In genomic region chr5:172768573-172769323, GRCh38 we compare ENCODE assay signal across 8 cellular contexts. TPM values are rescaled to one million over a fixed set of nuclear protein-coding genes. Genes with fewer than 3 reads are reported as not detected.
DNase-seq lines count a peak whose midpoint lies in the region; ATAC-seq and TF ChIP-seq lines count a peak whose summit lies in the region.

No MANE protein-coding gene starts in this region.

- in situ Hi-C loops in mammary epithelial cell (cut with MboI; ENCODE audit: low sequenced_read_pairs in 2 of 2): no loop called here

- H3K9me3 ChIP-seq in mammary epithelial cell (replicated peaks; ENCODE audit: insufficient read depth, low read length) (no peaks in the 10 kb centered on the region), tibial artery (no peaks in the 10 kb centered on the region)

- no peaks in the 10 kb centered on the region for H4K20me1 ChIP-seq in mammary epithelial cell (ENCODE audit: insufficient read depth, low read length)

- H3K4me3 ChIP-seq in mammary epithelial cell (replicated peaks in 1 of 3; ENCODE audit: insufficient read depth in 1 of 3, low read depth in 2 of 3, low read length in 3 of 3) (peak overlapping the region; percentile 70 to 92 (median 73)), lower leg skin (ENCODE audit: low read depth, poor library complexity, severe bottlenecking) (peak overlapping the region; percentile 75), tibial artery (peak overlapping the region; percentile 78 to 80)

- peaks cover 32% of the 10 kb centered on the region for H3K79me2 ChIP-seq in mammary epithelial cell (ENCODE audit: insufficient read depth, low read length)

- TF ChIP-seq CTCF in mammary epithelial cell (conservative IDR thresholded peaks at IDR 0.05 in 1 of 2, IDR thresholded peaks at IDR 0.05 in 1 of 2; ENCODE audit: extremely low read depth in 1 of 2, insufficient read depth in 1 of 2, low read depth in 1 of 2, low read length in 2 of 2) (no peak), lower leg skin (IDR thresholded peaks at IDR 0.05) (no peak), tibial artery (IDR thresholded peaks at IDR 0.05) (no peak)

- H3K36me3 ChIP-seq in mammary epithelial cell (ENCODE audit: insufficient read depth, low read length): no peaks in the 10 kb centered on the region
- H3K36me3 ChIP-seq in tibial artery: peaks cover 33 to 38% (median 35%) of the 10 kb centered on the region in 3 donors

- no TSS peak for BruUV-seq in mammary epithelial cell (replicated peaks; lab: Mats Ljungman, UMichigan)

- no peak for DNase-seq in activated CD8-positive, alpha-beta memory T cell treated with anti-CD3 and anti-CD28 coated beads, Interleukin-2, amount 10 ng/mL, durations not matched to agents 7 days and 5 days
- no peak for DNase-seq in activated CD8-positive, alpha-beta memory T cell treated with anti-CD3 and anti-CD28 coated beads, Interleukin-2, amount 50 U/mL, for 48 hours
- DNase-seq in mammary epithelial cell (peak; percentile 29), lower leg skin (ENCODE audit: low spot score in 2 of 2) (peak in 1 of 2 donors; percentile 87), tibial artery (peak in 1 of 2 donors; percentile 71), OCI-M1 (lab: John Stamatoyannopoulos, UW) (no peak), occipital lobe (lab: John Stamatoyannopoulos, UW) (no peak)

- peak overlapping the region; percentile 96 for H3K9ac ChIP-seq in mammary epithelial cell (ENCODE audit: insufficient read depth, low read length)

- H3K4me2 ChIP-seq in mammary epithelial cell (ENCODE audit: insufficient read depth, low read depth, low read length): peak overlapping the region; percentile 89

- CTCF ChIA-PET in activated CD8-positive, alpha-beta memory T cell treated with anti-CD3 and anti-CD28 coated beads, Interleukin-2, amount 10 ng/mL, durations not matched to agents 7 days and 5 days (lab: Charles Lee): interaction anchor here (1.7 to 3.1 kb wide), 2 partner anchors 55 to 164 kb away, joined by 5 to 20 read pairs; no protein-coding TSS in a partner anchor
- CTCF ChIA-PET in mammary epithelial cell (lab: Charles Lee; ENCODE audit: low non-redundant PET): no interaction called here

- H3K4me1 Mint-ChIP-seq in activated CD8-positive, alpha-beta memory T cell treated with anti-CD3 and anti-CD28 coated beads, Interleukin-2, amount 10 ng/mL, durations not matched to agents 7 days and 5 days: peaks cover 47% of the 10 kb centered on the region

- H2AFZ ChIP-seq in mammary epithelial cell (ENCODE audit: low read depth, low read length): no peak overlapping the region

- dilution Hi-C loops in mammary epithelial cell (cut with HindIII; ENCODE audit: low sequenced_read_pairs): no loop called here

- peak overlapping the region; percentile 82 for H3K4me3 Mint-ChIP-seq in activated CD8-positive, alpha-beta memory T cell treated with anti-CD3 and anti-CD28 coated beads, Interleukin-2, amount 10 ng/mL, durations not matched to agents 7 days and 5 days

- H3K4me1 ChIP-seq in mammary epithelial cell (ENCODE audit: insufficient read depth, low read length): peaks cover 63% of the 10 kb centered on the region
- H3K4me1 ChIP-seq in tibial artery: peaks cover 5 to 42% (median 18%) of the 10 kb centered on the region in 4 donors

- no peaks in the 10 kb centered on the region for H3K27me3 ChIP-seq in mammary epithelial cell (ENCODE audit: insufficient read depth, low read length)
- H3K27me3 ChIP-seq in tibial artery: no peaks in the 10 kb centered on the region

- H3K27ac ChIP-seq in mammary epithelial cell (ENCODE audit: insufficient read depth, low read depth, low read length) (peak overlapping the region; percentile 85), tibial artery (peak overlapping the region; percentile 96 to 98)

- H3K27ac Mint-ChIP-seq in activated CD8-positive, alpha-beta memory T cell treated with anti-CD3 and anti-CD28 coated beads, Interleukin-2, amount 10 ng/mL, durations not matched to agents 7 days and 5 days: no peak overlapping the region

- peaks cover 13% of the 10 kb centered on the region for H3K36me3 Mint-ChIP-seq in activated CD8-positive, alpha-beta memory T cell treated with anti-CD3 and anti-CD28 coated beads, Interleukin-2, amount 10 ng/mL, durations not matched to agents 7 days and 5 days

- no peak for ATAC-seq in activated CD8-positive, alpha-beta memory T cell treated with anti-CD3 and anti-CD28 coated beads, Interleukin-2, amount 10 ng/mL, durations not matched to agents 7 days and 5 days
- no peak for ATAC-seq in HG03354 (IDR thresholded peaks at IDR 0.05; ENCODE audit: poor library complexity, severe bottlenecking, unreplicated experiment)

- no peak for TF ChIP-seq POLR2A in lower leg skin (IDR thresholded peaks at IDR 0.05)

- no peaks in the 10 kb centered on the region for H3K9me3 Mint-ChIP-seq in activated CD8-positive, alpha-beta memory T cell treated with anti-CD3 and anti-CD28 coated beads, Interleukin-2, amount 10 ng/mL, durations not matched to agents 7 days and 5 days (ENCODE audit: low read depth)

- H3K27me3 Mint-ChIP-seq in activated CD8-positive, alpha-beta memory T cell treated with anti-CD3 and anti-CD28 coated beads, Interleukin-2, amount 10 ng/mL, durations not matched to agents 7 days and 5 days: no peaks in the 10 kb centered on the region

- intact Hi-C loops in mammary epithelial cell (cut with micrococcal nuclease): no loop called here
- intact Hi-C loops in lower leg skin (cut with DNase I; ENCODE audit: low total_unique reads): loop anchor here (5.0 kb wide), 1 partner anchor 134 kb away; no protein-coding TSS in a partner anchor
- intact Hi-C loops in tibial artery (cut with DNase I; ENCODE audit: low total_unique reads): no loop called here

- 33% methylated on average over 16 of the region's 20 CpGs for WGBS in mammary epithelial cell (ENCODE audit: low coverage, missing lambda C conversion rate)
- 26 to 29% methylated on average over 20 of the region's 20 CpGs for WGBS in lower leg skin, 2 donors

RNA-seq across cellular contexts. Expression of gene DUSP1, which starts 2.2 kb away (rescaled TPM):
- total RNA-seq in activated CD8-positive, alpha-beta memory T cell treated with anti-CD3 and anti-CD28 coated beads, Interleukin-2, amount 10 ng/mL, durations not matched to agents 7 days and 5 days: 10 to 100 TPM in 1 of 2 experiments, 1 to 10 TPM in 1; 6.5 to 32.5 TPM
- 10 to 100 TPM; 20.7 to 28.8 TPM for total RNA-seq in mammary epithelial cell
- polyA plus RNA-seq in mammary epithelial cell: 19.1 TPM
- polyA minus RNA-seq in mammary epithelial cell: 22.7 TPM
- total RNA-seq in lower leg skin: 1,000 to 10,000 TPM in 3 of 4 donors, 100 to 1,000 TPM in 1; 811 to 2,389 (median 1,820) TPM
- 54.1 TPM for total RNA-seq in occipital lobe

Comparison
In these comparisons a context has a peak if more than half of its experiments do, and no peak if none do; other contexts are left out.
1. RNA of gene DUSP1, which starts 2.2 kb away (total RNA-seq): 811 to 2,389 TPM in lower leg skin; 54.1 TPM in occipital lobe (single experiment), 6.5 to 32.5 TPM in activated CD8-positive, alpha-beta memory T cell treated with anti-CD3 and anti-CD28 coated beads, Interleukin-2, amount 10 ng/mL, durations not matched to agents 7 days and 5 days and 20.7 to 28.8 TPM in mammary epithelial cell; every median in the first group is over 10 times any median in the second.
2. Peak in every context shown above with its lines, with median percentiles within 50 percentile points of each other: H3K4me3 ChIP-seq.